Comparison of ENCODE assay signal across 1 cellular context in the genomic region with DNA sequence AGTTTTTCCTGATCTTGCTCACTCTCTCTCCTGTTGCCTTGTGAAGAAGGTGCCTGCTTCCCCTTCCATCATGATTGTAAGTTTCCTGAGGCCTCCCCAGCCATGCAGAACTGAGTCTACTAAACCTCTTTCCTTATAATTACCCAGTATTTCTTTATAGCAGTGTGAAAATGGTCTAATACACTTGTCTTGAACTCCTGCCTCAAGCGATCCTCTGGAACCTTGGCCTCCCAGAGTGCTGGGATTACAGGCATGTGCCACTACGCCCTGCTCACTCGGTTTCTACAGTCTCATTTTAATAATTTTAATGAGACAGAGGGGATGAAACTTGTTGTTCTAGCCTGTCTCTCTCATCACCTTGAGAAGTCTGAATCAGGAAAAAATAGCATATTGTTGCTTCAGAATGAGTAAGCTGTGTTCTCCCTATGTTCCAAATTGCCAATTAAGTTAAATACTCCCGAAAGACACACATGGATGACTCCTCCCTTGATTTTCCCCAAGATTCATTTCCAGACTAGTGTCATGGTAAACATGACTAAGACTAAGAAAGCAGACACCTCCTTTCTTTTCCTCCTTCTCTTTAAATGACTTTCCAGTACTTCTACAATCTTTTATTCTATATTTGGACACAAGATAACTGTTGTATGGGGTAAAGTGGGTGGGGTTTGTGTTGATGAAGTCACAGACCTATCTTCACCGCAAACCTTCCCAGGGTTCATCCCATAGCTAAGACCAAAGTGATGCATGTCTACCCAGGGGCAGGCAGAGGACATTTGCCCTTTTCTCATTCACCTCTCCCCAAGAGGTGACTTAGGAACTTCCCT.
TF ChIP-seq lines count a peak whose summit lies in the region.

No MANE protein-coding gene starts in this region.

TF ChIP-seq in GM12878, 131 proteins besides CTCF, POLR2A, EP300 and RAD21 (continued from another document):
- TF ChIP-seq, protein P1, sequence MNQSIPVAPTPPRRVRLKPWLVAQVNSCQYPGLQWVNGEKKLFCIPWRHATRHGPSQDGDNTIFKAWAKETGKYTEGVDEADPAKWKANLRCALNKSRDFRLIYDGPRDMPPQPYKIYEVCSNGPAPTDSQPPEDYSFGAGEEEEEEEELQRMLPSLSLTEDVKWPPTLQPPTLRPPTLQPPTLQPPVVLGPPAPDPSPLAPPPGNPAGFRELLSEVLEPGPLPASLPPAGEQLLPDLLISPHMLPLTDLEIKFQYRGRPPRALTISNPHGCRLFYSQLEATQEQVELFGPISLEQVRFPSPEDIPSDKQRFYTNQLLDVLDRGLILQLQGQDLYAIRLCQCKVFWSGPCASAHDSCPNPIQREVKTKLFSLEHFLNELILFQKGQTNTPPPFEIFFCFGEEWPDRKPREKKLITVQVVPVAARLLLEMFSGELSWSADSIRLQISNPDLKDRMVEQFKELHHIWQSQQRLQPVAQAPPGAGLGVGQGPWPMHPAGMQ (IDR thresholded peaks at IDR 0.05; ENCODE audit: borderline replicate concordance), result no peak
- TF ChIP-seq ASH2L (IDR thresholded peaks at IDR 0.05; ENCODE audit: borderline replicate concordance, low read depth) (no peak), CREB1 (IDR thresholded peaks at IDR 0.05; ENCODE audit: low read depth) (peak; percentile 84), TARDBP (IDR thresholded peaks at IDR 0.05; ENCODE audit: borderline replicate concordance) (no peak), MYB (IDR thresholded peaks at IDR 0.05; ENCODE audit: borderline replicate concordance, low read depth, low read length) (no peak), IKZF1 (conservative IDR thresholded peaks at IDR 0.05) (peak; percentile 99), MEF2B (IDR thresholded peaks at IDR 0.05; ENCODE audit: partially characterized antibody, poor library complexity, severe bottlenecking) (peak; percentile 89), ZNF207 (IDR thresholded peaks at IDR 0.05; ENCODE audit: borderline replicate concordance) (no peak), HDAC2 (IDR thresholded peaks at IDR 0.05) (no peak), ATF7 (IDR thresholded peaks at IDR 0.05; ENCODE audit: low read depth) (peak; percentile 86), MTA3 (IDR thresholded peaks at IDR 0.05; ENCODE audit: borderline replicate concordance, low read length) (peak; percentile 93; the same call in 1 of the 2 replicates), NFIC (IDR thresholded peaks at IDR 0.05; ENCODE audit: low read depth, low read length) (peak; percentile 100), IRF4 (IDR thresholded peaks at IDR 0.05; ENCODE audit: low read depth, low read length) (peak; percentile 97), SREBF1 (IDR thresholded peaks at IDR 0.05; ENCODE audit: low read length) (no peak), EZH2 (IDR thresholded peaks at IDR 0.05; ENCODE audit: borderline replicate concordance, control insufficient read depth, low read depth, low read length) (no peak), FOS (IDR thresholded peaks at IDR 0.05; ENCODE audit: borderline replicate concordance, extremely low read depth, insufficient read length) (no peak), PAX8 (IDR thresholded peaks at IDR 0.05) (no peak), ZNF217 (IDR thresholded peaks at IDR 0.05) (peak; percentile 71; the same call in 1 of the 2 replicates), BMI1 (IDR thresholded peaks at IDR 0.05; ENCODE audit: borderline replicate concordance) (peak; percentile 84), BHLHE40 (IDR thresholded peaks at IDR 0.05; ENCODE audit: borderline replicate concordance in 1 of 2, low read depth in 2 of 2, low read length in 1 of 2) (peak; percentile 39 to 45; a peak in 3 of 4 replicates)
- TF ChIP-seq, protein P2, sequence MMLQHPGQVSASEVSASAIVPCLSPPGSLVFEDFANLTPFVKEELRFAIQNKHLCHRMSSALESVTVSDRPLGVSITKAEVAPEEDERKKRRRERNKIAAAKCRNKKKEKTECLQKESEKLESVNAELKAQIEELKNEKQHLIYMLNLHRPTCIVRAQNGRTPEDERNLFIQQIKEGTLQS (IDR thresholded peaks at IDR 0.05; ENCODE audit: borderline replicate concordance, extremely low read depth, low read depth, low read length), result no peak
- TF ChIP-seq, protein P3, sequence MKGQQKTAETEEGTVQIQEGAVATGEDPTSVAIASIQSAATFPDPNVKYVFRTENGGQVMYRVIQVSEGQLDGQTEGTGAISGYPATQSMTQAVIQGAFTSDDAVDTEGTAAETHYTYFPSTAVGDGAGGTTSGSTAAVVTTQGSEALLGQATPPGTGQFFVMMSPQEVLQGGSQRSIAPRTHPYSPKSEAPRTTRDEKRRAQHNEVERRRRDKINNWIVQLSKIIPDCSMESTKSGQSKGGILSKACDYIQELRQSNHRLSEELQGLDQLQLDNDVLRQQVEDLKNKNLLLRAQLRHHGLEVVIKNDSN (IDR thresholded peaks at IDR 0.05; ENCODE audit: borderline replicate concordance, extremely low read length, insufficient read depth, low read depth, low read length), result no peak
- TF ChIP-seq, protein P4, sequence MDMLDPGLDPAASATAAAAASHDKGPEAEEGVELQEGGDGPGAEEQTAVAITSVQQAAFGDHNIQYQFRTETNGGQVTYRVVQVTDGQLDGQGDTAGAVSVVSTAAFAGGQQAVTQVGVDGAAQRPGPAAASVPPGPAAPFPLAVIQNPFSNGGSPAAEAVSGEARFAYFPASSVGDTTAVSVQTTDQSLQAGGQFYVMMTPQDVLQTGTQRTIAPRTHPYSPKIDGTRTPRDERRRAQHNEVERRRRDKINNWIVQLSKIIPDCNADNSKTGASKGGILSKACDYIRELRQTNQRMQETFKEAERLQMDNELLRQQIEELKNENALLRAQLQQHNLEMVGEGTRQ (IDR thresholded peaks at IDR 0.05; ENCODE audit: borderline replicate concordance, low read depth, low read length), result no peak
- TF ChIP-seq, protein P5, sequence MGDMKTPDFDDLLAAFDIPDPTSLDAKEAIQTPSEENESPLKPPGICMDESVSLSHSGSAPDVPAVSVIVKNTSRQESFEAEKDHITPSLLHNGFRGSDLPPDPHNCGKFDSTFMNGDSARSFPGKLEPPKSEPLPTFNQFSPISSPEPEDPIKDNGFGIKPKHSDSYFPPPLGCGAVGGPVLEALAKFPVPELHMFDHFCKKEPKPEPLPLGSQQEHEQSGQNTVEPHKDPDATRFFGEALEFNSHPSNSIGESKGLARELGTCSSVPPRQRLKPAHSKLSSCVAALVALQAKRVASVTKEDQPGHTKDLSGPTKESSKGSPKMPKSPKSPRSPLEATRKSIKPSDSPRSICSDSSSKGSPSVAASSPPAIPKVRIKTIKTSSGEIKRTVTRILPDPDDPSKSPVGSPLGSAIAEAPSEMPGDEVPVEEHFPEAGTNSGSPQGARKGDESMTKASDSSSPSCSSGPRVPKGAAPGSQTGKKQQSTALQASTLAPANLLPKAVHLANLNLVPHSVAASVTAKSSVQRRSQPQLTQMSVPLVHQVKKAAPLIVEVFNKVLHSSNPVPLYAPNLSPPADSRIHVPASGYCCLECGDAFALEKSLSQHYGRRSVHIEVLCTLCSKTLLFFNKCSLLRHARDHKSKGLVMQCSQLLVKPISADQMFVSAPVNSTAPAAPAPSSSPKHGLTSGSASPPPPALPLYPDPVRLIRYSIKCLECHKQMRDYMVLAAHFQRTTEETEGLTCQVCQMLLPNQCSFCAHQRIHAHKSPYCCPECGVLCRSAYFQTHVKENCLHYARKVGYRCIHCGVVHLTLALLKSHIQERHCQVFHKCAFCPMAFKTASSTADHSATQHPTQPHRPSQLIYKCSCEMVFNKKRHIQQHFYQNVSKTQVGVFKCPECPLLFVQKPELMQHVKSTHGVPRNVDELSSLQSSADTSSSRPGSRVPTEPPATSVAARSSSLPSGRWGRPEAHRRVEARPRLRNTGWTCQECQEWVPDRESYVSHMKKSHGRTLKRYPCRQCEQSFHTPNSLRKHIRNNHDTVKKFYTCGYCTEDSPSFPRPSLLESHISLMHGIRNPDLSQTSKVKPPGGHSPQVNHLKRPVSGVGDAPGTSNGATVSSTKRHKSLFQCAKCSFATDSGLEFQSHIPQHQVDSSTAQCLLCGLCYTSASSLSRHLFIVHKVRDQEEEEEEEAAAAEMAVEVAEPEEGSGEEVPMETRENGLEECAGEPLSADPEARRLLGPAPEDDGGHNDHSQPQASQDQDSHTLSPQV (IDR thresholded peaks at IDR 0.05), result no peak
- TF ChIP-seq, protein P6, sequence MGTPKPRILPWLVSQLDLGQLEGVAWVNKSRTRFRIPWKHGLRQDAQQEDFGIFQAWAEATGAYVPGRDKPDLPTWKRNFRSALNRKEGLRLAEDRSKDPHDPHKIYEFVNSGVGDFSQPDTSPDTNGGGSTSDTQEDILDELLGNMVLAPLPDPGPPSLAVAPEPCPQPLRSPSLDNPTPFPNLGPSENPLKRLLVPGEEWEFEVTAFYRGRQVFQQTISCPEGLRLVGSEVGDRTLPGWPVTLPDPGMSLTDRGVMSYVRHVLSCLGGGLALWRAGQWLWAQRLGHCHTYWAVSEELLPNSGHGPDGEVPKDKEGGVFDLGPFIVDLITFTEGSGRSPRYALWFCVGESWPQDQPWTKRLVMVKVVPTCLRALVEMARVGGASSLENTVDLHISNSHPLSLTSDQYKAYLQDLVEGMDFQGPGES (IDR thresholded peaks at IDR 0.05), result no peak
- TF ChIP-seq, protein P7, sequence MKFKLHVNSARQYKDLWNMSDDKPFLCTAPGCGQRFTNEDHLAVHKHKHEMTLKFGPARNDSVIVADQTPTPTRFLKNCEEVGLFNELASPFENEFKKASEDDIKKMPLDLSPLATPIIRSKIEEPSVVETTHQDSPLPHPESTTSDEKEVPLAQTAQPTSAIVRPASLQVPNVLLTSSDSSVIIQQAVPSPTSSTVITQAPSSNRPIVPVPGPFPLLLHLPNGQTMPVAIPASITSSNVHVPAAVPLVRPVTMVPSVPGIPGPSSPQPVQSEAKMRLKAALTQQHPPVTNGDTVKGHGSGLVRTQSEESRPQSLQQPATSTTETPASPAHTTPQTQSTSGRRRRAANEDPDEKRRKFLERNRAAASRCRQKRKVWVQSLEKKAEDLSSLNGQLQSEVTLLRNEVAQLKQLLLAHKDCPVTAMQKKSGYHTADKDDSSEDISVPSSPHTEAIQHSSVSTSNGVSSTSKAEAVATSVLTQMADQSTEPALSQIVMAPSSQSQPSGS (IDR thresholded peaks at IDR 0.05; ENCODE audit: low read length), result peak; percentile 99
